6 cellular contexts compared by ENCODE assay signal in genomic region chr2:240557101-240557751, GRCh38. TPM values are rescaled to one million over a fixed set of nuclear protein-coding genes. Genes with fewer than 3 reads are reported as not detected.
A peak's percentile ranks its signal among the peaks of the same experiment; 100 is the strongest.
DNase-seq lines count a peak whose midpoint lies in the region; ATAC-seq and TF ChIP-seq lines count a peak whose summit lies in the region.

No MANE protein-coding gene starts in this region.

- peak overlapping the region; percentile 90 for H3K4me2 ChIP-seq in OCI-LY1 (ENCODE audit: low read length)

- H3K4me1 Mint-ChIP-seq in endothelial cell (ENCODE audit: unreplicated experiment): peaks cover 17% of the 10 kb centered on the region

- TF ChIP-seq POLR2A in gastrocnemius medialis (IDR thresholded peaks at IDR 0.05): no peak

- H3K4me1 ChIP-seq in OCI-LY1 (ENCODE audit: insufficient read depth, low read length, severe bottlenecking) (peaks cover 41% of the 10 kb centered on the region), gastrocnemius medialis (peaks cover 25 to 39% of the 10 kb centered on the region in 2 donors)

- H3K27me3 ChIP-seq in OCI-LY1 (ENCODE audit: insufficient read depth, low read length) (no peaks in the 10 kb centered on the region), gastrocnemius medialis (no peaks in the 10 kb centered on the region)

- H3K36me3 Mint-ChIP-seq in endothelial cell (ENCODE audit: low read depth, unreplicated experiment): peaks cover 9% of the 10 kb centered on the region

- no peaks in the 10 kb centered on the region for H3K9me2 ChIP-seq in OCI-LY1 (ENCODE audit: low read depth, low read length)

- no peaks in the 10 kb centered on the region for H3K9me3 Mint-ChIP-seq in endothelial cell (ENCODE audit: unreplicated experiment)

- peaks cover 5% of the 10 kb centered on the region; the same call in 1 of the 2 replicates for H3K79me2 ChIP-seq in OCI-LY1 (ENCODE audit: insufficient read depth, low read length)

- no peak overlapping the region for H3K9ac ChIP-seq in OCI-LY1 (ENCODE audit: low read length)

- DNase-seq in endothelial cell (ENCODE audit: low spot score) (peak; percentile 16), gastrocnemius medialis (peak in 1 of 2 donors; percentile 10), SW 1271 (lab: John Stamatoyannopoulos, UW) (no peak), RPMI8226 (no peak)

- H3K36me3 ChIP-seq in OCI-LY1 (ENCODE audit: insufficient read depth, low read length): peaks cover 24% of the 10 kb centered on the region
- no peaks in the 10 kb centered on the region for H3K36me3 ChIP-seq in gastrocnemius medialis

- peaks cover 21% of the 10 kb centered on the region for H3K27me3 Mint-ChIP-seq in endothelial cell (ENCODE audit: unreplicated experiment)

- ATAC-seq in gastrocnemius medialis (no peak), HG02840 (IDR thresholded peaks at IDR 0.05; ENCODE audit: low FRiP score, unreplicated experiment) (no peak)

- H3K9me3 ChIP-seq in OCI-LY1 (ENCODE audit: low read length): no peaks in the 10 kb centered on the region
- H3K9me3 ChIP-seq in gastrocnemius medialis: no peaks in the 10 kb centered on the region

- H3K27ac ChIP-seq in OCI-LY1 (ENCODE audit: low read depth, low read length, poor library complexity, severe bottlenecking) (no peak overlapping the region), gastrocnemius medialis (no peak overlapping the region)

- no peak overlapping the region for H2AFZ ChIP-seq in OCI-LY1 (ENCODE audit: low read length)

- H3K4me3 ChIP-seq in OCI-LY1 (ENCODE audit: low read depth, low read length, poor library complexity, severe bottlenecking) (peak overlapping the region; percentile 50), gastrocnemius medialis (peak overlapping the region; percentile 43 to 63 (median 50))

- no peaks in the 10 kb centered on the region for H4K20me1 ChIP-seq in OCI-LY1 (ENCODE audit: insufficient read depth, low read length)

- H3K27ac Mint-ChIP-seq in endothelial cell (ENCODE audit: unreplicated experiment): no peak overlapping the region

- intact Hi-C loops in gastrocnemius medialis (cut with DNase I; ENCODE audit: low total_unique reads): no loop called here

- TF ChIP-seq CTCF in OCI-LY1 (IDR thresholded peaks at IDR 0.05; ENCODE audit: low read length) (0 out of 2 replicates have a peak, but pooled peaks have one; percentile 10), endothelial cell (IDR thresholded peaks at IDR 0.05; ENCODE audit: unreplicated experiment) (no peak), gastrocnemius medialis (IDR thresholded peaks at IDR 0.05 in 4 of 5, conservative IDR thresholded peaks at IDR 0.05 in 1 of 5) (no peak)

- no peaks in the 10 kb centered on the region for H3F3A ChIP-seq in OCI-LY1 (ENCODE audit: insufficient read depth, low read length)

- no peak overlapping the region for H3K4me3 Mint-ChIP-seq in endothelial cell (ENCODE audit: unreplicated experiment)

- in situ Hi-C loops in gastrocnemius medialis (cut with MboI; ENCODE audit: low sequenced_read_pairs in 4 of 4): no loop called here

RNA-seq across cellular contexts. Expression of gene ANKMY1, which starts 0.6 kb away (rescaled TPM):
- total RNA-seq in endothelial cell (ENCODE audit: unreplicated experiment) (5.6 TPM), gastrocnemius medialis (1 to 10 TPM; 3.3 to 9.0 (median 5.6) TPM)

RNA-seq across cellular contexts. Expression of gene DUSP28, which starts 2.9 kb away (rescaled TPM):
- total RNA-seq in endothelial cell (ENCODE audit: unreplicated experiment): 1.5 TPM
- total RNA-seq in gastrocnemius medialis: 10 to 100 TPM in 3 of 4 donors, 1 to 10 TPM in 1; 7.6 to 18.3 (median 13.2) TPM

RNA-seq across cellular contexts. Expression of gene RNPEPL1, which starts 11.1 kb away (rescaled TPM):
- 29.2 TPM for total RNA-seq in endothelial cell (ENCODE audit: unreplicated experiment)
- total RNA-seq in gastrocnemius medialis: 100 to 1,000 TPM in 2 of 4 donors, 10 to 100 TPM in 2; 31.9 to 124 (median 99.6) TPM

RNA-seq across cellular contexts. Expression of gene CAPN10, which starts 29.3 kb away (rescaled TPM):
- total RNA-seq in endothelial cell (ENCODE audit: unreplicated experiment) (47.8 TPM), gastrocnemius medialis (10 to 100 TPM in 1 of 4 donors, 1 to 10 TPM in 3; 6.8 to 12.2 (median 7.5) TPM)
